In the genomic region with DNA sequence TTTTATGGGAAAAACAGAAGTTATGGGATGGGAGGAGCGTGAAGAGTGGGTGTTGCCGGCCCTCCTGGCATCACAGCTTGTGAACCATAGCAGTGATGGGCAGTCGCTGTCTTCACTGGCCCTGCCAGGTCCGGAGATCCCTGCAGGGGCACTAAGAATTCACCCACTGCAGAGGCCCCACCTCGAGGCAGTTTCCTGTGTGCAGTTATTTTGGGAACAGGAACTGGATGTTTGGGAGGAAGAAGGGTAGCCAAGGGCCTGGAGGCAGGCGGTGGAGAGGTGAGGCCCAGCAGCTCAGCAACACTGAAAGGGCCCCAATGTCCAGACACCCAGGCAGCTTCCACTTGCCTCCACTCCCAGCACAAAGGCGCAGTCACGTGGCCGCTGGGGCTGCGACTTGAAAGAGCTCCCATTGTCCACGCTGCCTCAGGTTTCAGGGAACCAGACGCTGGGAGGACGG, we compare ENCODE assay signal across 1 cellular context.
TF ChIP-seq lines count a peak whose summit lies in the region.

No MANE protein-coding gene starts in this region.

TF ChIP-seq in H1, 55 proteins besides CTCF, POLR2A, EP300 and RAD21:
- TF ChIP-seq HDAC2 (IDR thresholded peaks at IDR 0.05; ENCODE audit: borderline replicate concordance in 1 of 2, low read depth in 2 of 2, low read length in 2 of 2), result no peak
- TF ChIP-seq NRF1 (IDR thresholded peaks at IDR 0.05; ENCODE audit: low read depth, low read length), result no peak
- no peak for TF ChIP-seq SP2 (IDR thresholded peaks at IDR 0.05; ENCODE audit: low read length)
- TF ChIP-seq SIN3A (conservative IDR thresholded peaks at IDR 0.05 in 1 of 2, IDR thresholded peaks at IDR 0.05 in 1 of 2; ENCODE audit: low read depth in 1 of 2, low read length in 2 of 2), result no peak
- TF ChIP-seq CEBPB (IDR thresholded peaks at IDR 0.05; ENCODE audit: low read depth, low read length), result no peak
- TF ChIP-seq RXRA (IDR thresholded peaks at IDR 0.05; ENCODE audit: insufficient read depth, low read depth, low read length), result no peak
- TF ChIP-seq, protein P1, sequence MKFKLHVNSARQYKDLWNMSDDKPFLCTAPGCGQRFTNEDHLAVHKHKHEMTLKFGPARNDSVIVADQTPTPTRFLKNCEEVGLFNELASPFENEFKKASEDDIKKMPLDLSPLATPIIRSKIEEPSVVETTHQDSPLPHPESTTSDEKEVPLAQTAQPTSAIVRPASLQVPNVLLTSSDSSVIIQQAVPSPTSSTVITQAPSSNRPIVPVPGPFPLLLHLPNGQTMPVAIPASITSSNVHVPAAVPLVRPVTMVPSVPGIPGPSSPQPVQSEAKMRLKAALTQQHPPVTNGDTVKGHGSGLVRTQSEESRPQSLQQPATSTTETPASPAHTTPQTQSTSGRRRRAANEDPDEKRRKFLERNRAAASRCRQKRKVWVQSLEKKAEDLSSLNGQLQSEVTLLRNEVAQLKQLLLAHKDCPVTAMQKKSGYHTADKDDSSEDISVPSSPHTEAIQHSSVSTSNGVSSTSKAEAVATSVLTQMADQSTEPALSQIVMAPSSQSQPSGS (IDR thresholded peaks at IDR 0.05; ENCODE audit: low read length), result no peak
- no peak for TF ChIP-seq TEAD4 (IDR thresholded peaks at IDR 0.05; ENCODE audit: low read depth, low read length)
- no peak for TF ChIP-seq JUND (IDR thresholded peaks at IDR 0.05; ENCODE audit: low read length)
- no peak for TF ChIP-seq TAF1 (IDR thresholded peaks at IDR 0.05; ENCODE audit: low read depth, low read length)
- no peak for TF ChIP-seq GTF2F1 (IDR thresholded peaks at IDR 0.05; ENCODE audit: borderline replicate concordance, low read depth, low read length)
TF ChIP-seq in H1: peak in this region for 0.
